In the genomic region with DNA sequence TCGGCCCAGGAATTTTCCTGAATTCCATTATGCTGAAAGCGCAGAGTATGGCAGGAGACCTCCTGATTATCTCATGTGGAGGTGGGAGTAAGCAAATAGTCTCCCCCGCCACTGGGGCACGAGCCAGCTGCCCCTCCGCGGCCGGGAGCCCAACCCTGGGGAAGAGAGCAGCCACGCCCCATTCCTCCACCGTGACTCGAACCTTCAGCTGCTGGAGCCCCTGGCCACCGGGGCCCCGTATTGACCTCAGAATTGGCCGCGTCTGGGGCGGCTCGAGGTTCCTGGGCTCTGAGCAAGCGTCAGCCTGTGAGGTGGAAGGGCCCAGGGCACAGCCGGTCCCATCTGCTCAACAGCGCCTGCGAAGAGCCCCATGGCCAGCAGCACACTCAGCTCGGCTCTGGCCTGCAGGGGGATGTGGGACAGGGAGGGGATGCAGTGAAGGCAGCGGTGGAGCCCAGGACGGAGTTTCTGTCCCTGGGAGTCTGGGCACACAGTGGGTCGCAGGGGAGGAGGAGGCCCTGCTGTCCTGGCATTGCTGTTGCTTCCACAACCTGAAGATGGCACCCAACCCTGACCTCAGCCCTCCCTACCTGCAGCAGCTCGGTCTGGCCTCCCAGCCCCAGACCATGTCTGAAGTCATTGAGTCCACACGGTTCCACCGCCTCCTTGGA, we compare ENCODE assay signal across 8 cellular contexts.
A peak's percentile ranks its signal among the peaks of the same experiment; 100 is the strongest.
DNase-seq lines count a peak whose midpoint lies in the region; ATAC-seq, FAIRE-seq and TF ChIP-seq lines count a peak whose summit lies in the region.

No MANE protein-coding gene starts in this region.

- H3K27me3 ChIP-seq in gastrocnemius medialis: peaks cover 15 to 24% (median 18%) of the 10 kb centered on the region in 3 donors

- H3K4me3 ChIP-seq in NB4 (ENCODE audit: low read depth, low read length): no peak overlapping the region
- no peak overlapping the region for H3K4me3 ChIP-seq in astrocyte of the cerebellum (ENCODE audit: low read depth, low read length)
- H3K4me3 ChIP-seq in gastrocnemius medialis: peak overlapping the region in 2 of 4 donors; percentile 1 to 25

- in situ Hi-C loops in astrocyte of the cerebellum (cut with HindIII; ENCODE audit: low sequenced_read_pairs) (no loop called here), gastrocnemius medialis (cut with MboI; ENCODE audit: low sequenced_read_pairs in 4 of 4) (loop anchor here in 3 of 4 donors (5.0 to 10.0 kb wide), 2 partner anchors 269 to 392 kb away; no protein-coding TSS in a partner anchor)

- H3K36me3 ChIP-seq in gastrocnemius medialis: no peaks in the 10 kb centered on the region

- H3K27ac ChIP-seq in gastrocnemius medialis: no peak overlapping the region

- H3K4me1 ChIP-seq in gastrocnemius medialis: peaks cover 0 to 16% of the 10 kb centered on the region in 2 donors

- DNase-seq in AG20443 (ENCODE audit: low spot score): peak; percentile 91
- no peak for DNase-seq in GM12891 (ENCODE audit: insufficient read length, low spot score)
- DNase-seq in NB4 (ENCODE audit: low read depth): peak; percentile 57
- peak; percentile 57 for DNase-seq in astrocyte of the cerebellum (ENCODE audit: low read depth)
- peak; percentile 71 for DNase-seq in iPS DF 4.7 (ENCODE audit: extremely low read depth, low spot score)
- peak in 1 of 2 donors; percentile 40 for DNase-seq in gastrocnemius medialis

- H3K9me3 ChIP-seq in gastrocnemius medialis: no peaks in the 10 kb centered on the region

- ATAC-seq in gastrocnemius medialis: peak; percentile 42 to 55
- no peak for ATAC-seq in HG03442 (IDR thresholded peaks at IDR 0.05; ENCODE audit: unreplicated experiment)
- ATAC-seq in GM19452 (IDR thresholded peaks at IDR 0.05; ENCODE audit: unreplicated experiment): no peak

- peak; percentile 52 for TF ChIP-seq CTCF in NB4 (IDR thresholded peaks at IDR 0.05; ENCODE audit: low read depth, low read length)
- peak; percentile 58 for TF ChIP-seq CTCF in astrocyte of the cerebellum (IDR thresholded peaks at IDR 0.05; ENCODE audit: low read depth, low read length, missing control alignments)
- TF ChIP-seq CTCF in gastrocnemius medialis (IDR thresholded peaks at IDR 0.05 in 4 of 5, conservative IDR thresholded peaks at IDR 0.05 in 1 of 5): peak in 2 of 5 experiments; percentile 33 to 53

- intact Hi-C loops in gastrocnemius medialis (cut with DNase I; ENCODE audit: low total_unique reads): loop anchor here (5.0 to 10.0 kb wide), 2 partner anchors 99 to 157 kb away; a partner anchor contains a TSS

- FAIRE-seq in GM12891 (lab: Jason Lieb, UNC): peak; percentile 83

- TF ChIP-seq POLR2A in GM12891 (IDR thresholded peaks at IDR 0.05; ENCODE audit: low read depth, low read length) (no peak), NB4 (IDR thresholded peaks at IDR 0.05; ENCODE audit: extremely low read depth, insufficient read length) (no peak), gastrocnemius medialis (IDR thresholded peaks at IDR 0.05) (no peak)

TF ChIP-seq in GM12891, 5 proteins besides CTCF, POLR2A, EP300 and RAD21:
- TF ChIP-seq TAF1 (IDR thresholded peaks at IDR 0.05; ENCODE audit: low read depth, low read length) (no peak), SPI1 (IDR thresholded peaks at IDR 0.05; ENCODE audit: low read depth, low read length) (no peak), POLR2AphosphoS5 (IDR thresholded peaks at IDR 0.05; ENCODE audit: low read depth, low read length) (no peak), PAX5 (IDR thresholded peaks at IDR 0.05; ENCODE audit: insufficient read depth, low read length, severe bottlenecking) (no peak), POU2F2 (IDR thresholded peaks at IDR 0.05; ENCODE audit: low read depth, low read length) (no peak)

Comparison
In these comparisons a context has a peak if more than half of its experiments do, and no peak if none do; other contexts are left out.
1. ATAC-seq: peak in gastrocnemius medialis (2 of 2); none in HG03442 (single experiment) and GM19452 (single experiment).